Comparison of ENCODE assay signal across 20 cellular contexts in the genomic region with DNA sequence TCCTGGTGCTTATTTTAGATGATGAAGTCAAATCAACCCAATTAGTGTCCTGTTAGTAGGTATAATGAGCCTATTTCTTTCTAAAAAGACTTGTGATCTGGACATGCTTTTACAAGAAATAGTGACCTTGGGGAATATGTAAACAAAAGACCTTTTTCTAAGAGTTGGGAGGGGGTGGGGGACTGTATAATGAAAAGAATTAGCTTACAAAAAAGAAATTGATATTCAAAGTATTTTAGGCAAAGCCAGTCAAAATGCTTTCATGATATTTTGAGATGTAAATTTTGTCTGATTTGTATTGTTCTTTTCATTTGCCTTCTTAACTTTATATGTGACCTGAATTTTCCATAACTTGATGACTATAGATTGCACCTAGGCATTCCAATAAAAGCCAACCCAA.
DNase-seq lines count a peak whose midpoint lies in the region; ATAC-seq and TF ChIP-seq lines count a peak whose summit lies in the region.
"Had no signal": no experiment of that assay in that cellular context is flagged by ENCODE, and none has a peak within 500 bp of the region (broad histone marks: within the 10 kb centered on the region; RNA-seq: fewer than 3 reads in every experiment).

No MANE protein-coding gene starts in this region.

- no peaks in the 10 kb centered on the region for H3K79me2 ChIP-seq in H9 (ENCODE audit: insufficient read depth, low read length)

- H3K4me1 ChIP-seq in BLaER1 = peaks cover 46% of the 10 kb centered on the region
- peaks cover 17 to 39% (median 30%) of the 10 kb centered on the region in 10 experiments for H3K4me1 ChIP-seq in BLaER1 treated with 17β-estradiol and CSF1 and Interleukin-3, amounts not matched to agents 10 nM and 100 nM
- peaks cover 3% of the 10 kb centered on the region for H3K4me1 ChIP-seq in mesodermal cell (ENCODE audit: control insufficient read depth, insufficient read depth, low read length, poor library complexity, severe bottlenecking)
- H3K4me1 ChIP-seq in BE2C = no peaks in the 10 kb centered on the region
- no peaks in the 10 kb centered on the region for H3K4me1 ChIP-seq in H9 (ENCODE audit: insufficient read depth, low read length)
- H3K4me1 ChIP-seq: Caco-2 had no signal

- H3K36me3 Mint-ChIP-seq in H9 (ENCODE audit: insufficient read depth in 1 of 3, low read depth in 3 of 3) = peaks cover 15 to 22% (median 20%) of the 10 kb centered on the region in 3 experiments
- H3K36me3 Mint-ChIP-seq: CD8-positive, alpha-beta T cell had no signal

- H3K27me3 ChIP-seq in BLaER1 = no peaks in the 10 kb centered on the region
- no peaks in the 10 kb centered on the region for H3K27me3 ChIP-seq in BLaER1 treated with 17β-estradiol and CSF1 and Interleukin-3, amounts not matched to agents 10 nM and 100 nM
- H3K27me3 ChIP-seq in BE2C = no peaks in the 10 kb centered on the region
- H3K27me3 ChIP-seq in H9 (ENCODE audit: insufficient read depth, low read length) = no peaks in the 10 kb centered on the region

- no peak overlapping the region for H2BK20ac ChIP-seq in H9 (ENCODE audit: low read depth, low read length, poor library complexity, severe bottlenecking)

- no peak overlapping the region for H4K91ac ChIP-seq in H9 (ENCODE audit: insufficient read length, low read depth, low read length)

- H4K8ac ChIP-seq in H9 (replicated peaks; ENCODE audit: insufficient read length, low read depth, low read length) = no peak overlapping the region

- no peak overlapping the region for H2AK5ac ChIP-seq in H9 (ENCODE audit: insufficient read length, low read length)

- H4K20me1 ChIP-seq in BLaER1 (no peaks in the 10 kb centered on the region), H9 (ENCODE audit: control insufficient read depth, insufficient read depth, insufficient read length) (no peaks in the 10 kb centered on the region)
- H4K20me1 ChIP-seq in BLaER1 treated with 17β-estradiol and CSF1 and Interleukin-3, amounts not matched to agents 10 nM and 100 nM = no peaks in the 10 kb centered on the region

- H3K4ac ChIP-seq in H9 (ENCODE audit: low read depth, low read length) = no peak overlapping the region

- H3K23ac ChIP-seq in H9 (ENCODE audit: insufficient read length, low read depth, low read length) = no peak overlapping the region

- DNase-seq in foreskin melanocyte (peak; percentile 6), BE2C (no peak), H9 (no peak), DMS53 treated with DMSO at 0.1 percent for 48 hours (lab: John Stamatoyannopoulos, UW; ENCODE audit: unreplicated experiment) (no peak)
- DNase-seq: 8988T; ACHN; Caco-2; Calu3; CD4-positive, alpha-beta T cell; CD8-positive, alpha-beta T cell; DMS79; DND-41; EL; GDM1 had no signal

- no peak overlapping the region for H3K9ac ChIP-seq in BLaER1
- H3K9ac ChIP-seq in BLaER1 treated with 17β-estradiol and CSF1 and Interleukin-3, amounts not matched to agents 10 nM and 100 nM = no peak overlapping the region
- no peak overlapping the region for H3K9ac ChIP-seq in H9 (ENCODE audit: extremely low read depth, insufficient read length, low read length)

- H2AFZ ChIP-seq in H9 (ENCODE audit: low read length) = no peak overlapping the region

- H3K27me3 Mint-ChIP-seq in H9 (ENCODE audit: low read depth) = peaks cover 7% of the 10 kb centered on the region
- H3K27me3 Mint-ChIP-seq: CD4-positive, alpha-beta T cell had no signal

- H3T11ph ChIP-seq in H9 (ENCODE audit: low read length) = no peak overlapping the region

- H3K36me3 ChIP-seq in BLaER1 = peaks cover 15% of the 10 kb centered on the region
- peaks cover 0 to 31% (median 28%) of the 10 kb centered on the region in 11 experiments; a peak in 19 of 22 replicates for H3K36me3 ChIP-seq in BLaER1 treated with 17β-estradiol and CSF1 and Interleukin-3, amounts not matched to agents 10 nM and 100 nM
- peaks cover 40% of the 10 kb centered on the region for H3K36me3 ChIP-seq in mesodermal cell (ENCODE audit: control insufficient read depth, insufficient read depth, low read length)
- H3K36me3 ChIP-seq in BE2C = peaks cover 19% of the 10 kb centered on the region

- no peak overlapping the region for H2BK5ac ChIP-seq in H9 (ENCODE audit: insufficient read length, low read length)

- no peak for ATAC-seq in HG03378 (IDR thresholded peaks at IDR 0.05; ENCODE audit: unreplicated experiment)
- ATAC-seq: CD8-positive, alpha-beta T cell; GM12878 had no signal

- no peak overlapping the region for H4K5ac ChIP-seq in H9 (ENCODE audit: insufficient read length, low read depth, low read length)

- no peaks in the 10 kb centered on the region for H3K79me1 ChIP-seq in H9 (ENCODE audit: insufficient read depth, low read depth, low read length, poor library complexity, severe bottlenecking)

- peaks cover 22% of the 10 kb centered on the region for H3K9me3 ChIP-seq in BLaER1
- H3K9me3 ChIP-seq in BLaER1 treated with 17β-estradiol and CSF1 and Interleukin-3, amounts not matched to agents 10 nM and 100 nM (replicated peaks in 1 of 11) = peaks cover 22 to 36% (median 28%) of the 10 kb centered on the region in 11 experiments
- H3K9me3 ChIP-seq in mesodermal cell (ENCODE audit: control insufficient read depth, low read length) = no peaks in the 10 kb centered on the region
- H3K9me3 ChIP-seq in BE2C = no peaks in the 10 kb centered on the region
- no peaks in the 10 kb centered on the region for H3K9me3 ChIP-seq in H9 (ENCODE audit: control insufficient read depth, low read depth, low read length)
- H3K9me3 ChIP-seq: Caco-2 had no signal

- no peak overlapping the region for H2BK15ac ChIP-seq in H9 (ENCODE audit: low read depth, low read length)

- peaks cover 27 to 28% of the 10 kb centered on the region in 2 experiments for H3K4me1 Mint-ChIP-seq in H9

- H3K9me3 Mint-ChIP-seq in H9 = no peaks in the 10 kb centered on the region; a peak in 1 of 5 replicates
- H3K9me3 Mint-ChIP-seq: CD4-positive, alpha-beta T cell; CD8-positive, alpha-beta T cell had no signal

- H3K18ac ChIP-seq in H9 (ENCODE audit: insufficient read length, low read depth, low read length) = no peak overlapping the region

- no peak overlapping the region for H3K27ac ChIP-seq in BLaER1
- H3K27ac ChIP-seq in BLaER1 treated with 17β-estradiol and CSF1 and Interleukin-3, amounts not matched to agents 10 nM and 100 nM = no peak overlapping the region
- peak overlapping the region; percentile 37 for H3K27ac ChIP-seq in mesodermal cell (ENCODE audit: low read depth, low read length, severe bottlenecking)
- no peak overlapping the region for H3K27ac ChIP-seq in H9 (ENCODE audit: insufficient read length, low read depth, low read length)
- H3K27ac ChIP-seq: C4-2B had no signal

- TF ChIP-seq CTCF in BE2C (IDR thresholded peaks at IDR 0.05; ENCODE audit: low read depth, low read length) = no peak
- no peak for TF ChIP-seq CTCF in H9 (conservative IDR thresholded peaks at IDR 0.05)

- no peak overlapping the region for H3K14ac ChIP-seq in H9 (ENCODE audit: insufficient read depth, low read length)

- no peak overlapping the region for H3K27ac Mint-ChIP-seq in H9
- H3K27ac Mint-ChIP-seq: CD4-positive, alpha-beta T cell; CD8-positive, alpha-beta T cell had no signal

- peak overlapping the region; percentile 72 for H3K4me2 ChIP-seq in BLaER1
- H3K4me2 ChIP-seq in BLaER1 treated with 17β-estradiol and CSF1 and Interleukin-3, amounts not matched to agents 10 nM and 100 nM = peak overlapping the region in 7 of 11 experiments; percentile 5 to 89 (median 67); a peak in 9 of 22 replicates
- no peak overlapping the region for H3K4me2 ChIP-seq in H9 (ENCODE audit: insufficient read depth, insufficient read length, low read length)

- H3K56ac ChIP-seq in H9 (ENCODE audit: insufficient read length, low read depth, low read length) = no peak overlapping the region

- H3K23me2 ChIP-seq in H9 (ENCODE audit: insufficient read length, low read depth, low read length, poor library complexity, severe bottlenecking) = peaks cover 11% of the 10 kb centered on the region

- H3K4me3 ChIP-seq in BLaER1 (no peak overlapping the region), mesodermal cell (ENCODE audit: extremely low read depth, insufficient read depth, low read length, poor library complexity, severe bottlenecking) (no peak overlapping the region), BE2C (ENCODE audit: low read depth, low read length) (no peak overlapping the region)
- no peak overlapping the region for H3K4me3 ChIP-seq in BLaER1 treated with 17β-estradiol and CSF1 and Interleukin-3, amounts not matched to agents 10 nM and 100 nM
- H3K4me3 ChIP-seq: GM12878 had no signal

- no peak overlapping the region for H3K4me3 Mint-ChIP-seq in H9
- H3K4me3 Mint-ChIP-seq: CD4-positive, alpha-beta T cell; CD8-positive, alpha-beta T cell had no signal

- H2BK120ac ChIP-seq in H9 (ENCODE audit: low read depth, low read length, poor library complexity, severe bottlenecking) = no peak overlapping the region

- H2BK12ac ChIP-seq in H9 (ENCODE audit: insufficient read length, low read depth, low read length) = no peak overlapping the region
